ENCODE assay signal across 8 cellular contexts in the genomic region with DNA sequence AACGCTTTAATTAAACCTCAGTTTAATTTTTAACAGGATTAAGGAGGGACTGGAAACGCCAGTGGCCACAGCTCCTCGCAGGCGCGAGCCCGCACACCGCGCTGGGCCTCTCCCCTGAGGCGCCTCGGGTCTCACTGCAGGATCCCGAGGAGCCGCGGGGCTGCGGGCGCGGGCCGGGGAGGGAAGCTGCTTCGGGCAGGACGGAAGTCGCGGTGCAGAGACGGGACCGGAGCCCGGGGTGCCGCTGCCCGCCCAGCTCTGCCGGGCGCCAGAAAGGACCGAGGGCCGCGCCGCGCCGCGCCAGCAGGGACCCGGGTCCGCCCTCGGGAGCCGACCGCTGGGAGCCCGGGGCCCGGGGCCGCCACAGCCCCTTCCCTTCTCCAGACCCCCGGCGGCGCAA. TPM values are rescaled to one million over a fixed set of nuclear protein-coding genes. Genes with fewer than 3 reads are reported as not detected.
DNase-seq lines count a peak whose midpoint lies in the region; ATAC-seq and TF ChIP-seq lines count a peak whose summit lies in the region.
"Not testable (repeated sequence)": the region's sequence is repeated elsewhere in the genome, so short reads cannot be mapped to it uniquely, and the experiment has no call there.

No MANE protein-coding gene starts in this region.

- not testable (repeated sequence) for BruUV-seq in HCT116 (replicated peaks; lab: Mats Ljungman, UMichigan)

- peaks cover 0 to 13% of the 10 kb centered on the region in 2 experiments; a peak in 2 of 4 replicates for H3K36me3 ChIP-seq in HCT116 (ENCODE audit: control insufficient read depth in 1 of 2, insufficient read depth in 2 of 2, low read length in 2 of 2)
- not testable (repeated sequence) for H3K36me3 ChIP-seq in thoracic aorta

- peaks cover 30% of the 10 kb centered on the region for H3K4me1 Mint-ChIP-seq in activated T-cell treated with anti-CD3 and anti-CD28 coated beads, Interleukin-2, amount 50 U/mL, for 72 hours (ENCODE audit: low read depth)

- POLR2A ChIA-PET in HCT116 (lab: Charles Lee), result not testable (repeated sequence)

- H4K20me1 ChIP-seq in HCT116 (ENCODE audit: insufficient read depth), result not testable (repeated sequence)

- TF ChIP-seq POLR2A in HCT116 (IDR thresholded peaks at IDR 0.05; ENCODE audit: borderline replicate concordance, extremely low read depth, insufficient read depth, insufficient read length), result not testable (repeated sequence)

- CTCF ChIA-PET in HCT116 (lab: Charles Lee), result not testable (repeated sequence)

- not testable (repeated sequence) for H3K9me3 ChIP-seq in HCT116 (ENCODE audit: control insufficient read depth in 1 of 2, insufficient read depth in 1 of 2, low read depth in 1 of 2, low read length in 2 of 2); thoracic aorta

- H3K9me3 Mint-ChIP-seq in activated T-cell treated with anti-CD3 and anti-CD28 coated beads, Interleukin-2, amount 50 U/mL, for 72 hours, result peaks cover 3 to 12% of the 10 kb centered on the region in 2 donors

- TF ChIP-seq RAD21 in HCT116 (IDR thresholded peaks at IDR 0.05; ENCODE audit: low read depth), result not testable (repeated sequence)

- H3K79me2 ChIP-seq in HCT116 (ENCODE audit: insufficient read depth, low read length), result peaks cover 29% of the 10 kb centered on the region

- intact Hi-C loops in HCT116 (cut with micrococcal nuclease), result not testable (repeated sequence)

- H3K36me3 Mint-ChIP-seq in activated T-cell treated with anti-CD3 and anti-CD28 coated beads, Interleukin-2, amount 50 U/mL, for 72 hours (ENCODE audit: insufficient read depth in 2 of 2), result peaks cover 12 to 24% of the 10 kb centered on the region in 2 donors

- peak; percentile 35 for ATAC-seq in GM18517 (IDR thresholded peaks at IDR 0.05; ENCODE audit: unreplicated experiment)
- ATAC-seq in GM19452 (IDR thresholded peaks at IDR 0.05; ENCODE audit: unreplicated experiment), result peak; percentile 49
- peak; percentile 72 for ATAC-seq in HCT116
- ATAC-seq in HG03060 (IDR thresholded peaks at IDR 0.05; ENCODE audit: low read depth, unreplicated experiment), result peak; percentile 3
- peak; percentile 43 for ATAC-seq in HG03521 (IDR thresholded peaks at IDR 0.05; ENCODE audit: unreplicated experiment)
- ATAC-seq in activated T-cell treated with anti-CD3 and anti-CD28 coated beads, Interleukin-2, amount 50 U/mL, for 72 hours (replicated peaks in 1 of 2), result peak; percentile 72 to 76
- ATAC-seq in left lobe of liver, result peak; percentile 77
- peak; percentile 66 for ATAC-seq in thoracic aorta (ENCODE audit: insufficient number of reproducible peaks, low FRiP score, low read depth)

- not testable (repeated sequence) for H3K4me3 ChIP-seq in HCT116 (replicated peaks in 1 of 2; ENCODE audit: low read depth in 1 of 2, low read length in 2 of 2); thoracic aorta

- not testable (repeated sequence) for H3K9me2 ChIP-seq in HCT116 (ENCODE audit: insufficient read depth)

- H3K27ac Mint-ChIP-seq in activated T-cell treated with anti-CD3 and anti-CD28 coated beads, Interleukin-2, amount 50 U/mL, for 72 hours, result not testable (repeated sequence)

- H2AFZ ChIP-seq in HCT116 (ENCODE audit: low read depth, low read length, poor library complexity, severe bottlenecking), result not testable (repeated sequence)

- not testable (repeated sequence) for H3K27me3 Mint-ChIP-seq in activated T-cell treated with anti-CD3 and anti-CD28 coated beads, Interleukin-2, amount 50 U/mL, for 72 hours (ENCODE audit: low read depth)

- RAD21 ChIA-PET in HCT116 (lab: Charles Lee; ENCODE audit: low non-redundant PET in 1 of 2, low total read pairs in 2 of 2, uncharacterized antibody in 2 of 2, unreplicated experiment in 2 of 2), result not testable (repeated sequence)

- not testable (repeated sequence) for H3K27ac ChIP-seq in HCT116 (ENCODE audit: low read depth, low read length); thoracic aorta

- not testable (repeated sequence) for H3K9ac ChIP-seq in HCT116 (ENCODE audit: low read length)

- not testable (repeated sequence) for H3K27me3 ChIP-seq in HCT116 (ENCODE audit: insufficient read depth, low read length); thoracic aorta (replicated peaks; ENCODE audit: insufficient read depth)

- TF ChIP-seq CTCF in HCT116 (IDR thresholded peaks at IDR 0.05 in 2 of 3, conservative IDR thresholded peaks at IDR 0.05 in 1 of 3; ENCODE audit: borderline replicate concordance in 1 of 3, insufficient read depth in 1 of 3, low read depth in 2 of 3, low read length in 2 of 3); thoracic aorta (IDR thresholded peaks at IDR 0.05): not testable (repeated sequence)

- H3K4me2 ChIP-seq in HCT116 (ENCODE audit: low read length), result not testable (repeated sequence)

- DNase-seq in HCT116 (ENCODE audit: low read depth, low spot score); activated T-cell treated with anti-CD3 and anti-CD28 coated beads, Interleukin-2, amount 50 U/mL, for 72 hours; left lobe of liver (ENCODE audit: low spot score); thoracic aorta (ENCODE audit: low spot score): not testable (repeated sequence)

- not testable (repeated sequence) for H3K4me1 ChIP-seq in HCT116 (ENCODE audit: control insufficient read depth in 1 of 2, insufficient read depth in 2 of 2, low read length in 2 of 2); thoracic aorta (ENCODE audit: control insufficient read depth in 1 of 2, low read depth in 2 of 2)

- H3K4me3 Mint-ChIP-seq in activated T-cell treated with anti-CD3 and anti-CD28 coated beads, Interleukin-2, amount 50 U/mL, for 72 hours, result not testable (repeated sequence)

RNA-seq across cellular contexts. Expression of a gene that starts 0.4 kb away (rescaled TPM):
- total RNA-seq in HCT116 (2021; ENCODE audit: unreplicated experiment), result 16.3 TPM
- polyA plus RNA-seq in HCT116 (2012), result 1.6 and 3.1 TPM in 2 replicates
- 10 to 100 TPM; 12.9 to 13.0 TPM for total RNA-seq in activated T-cell treated with anti-CD3 and anti-CD28 coated beads, Interleukin-2, amount 50 U/mL, for 72 hours
- 5.3 TPM for total RNA-seq in left lobe of liver
- total RNA-seq in thoracic aorta, result 10 to 100 TPM; 19.9 to 28.9 TPM

Comparison
In these comparisons a context has a peak if more than half of its experiments do, and no peak if none do; other contexts are left out.
1. ATAC-seq: peak in every context shown above with its lines; median percentile 77 in left lobe of liver; 74 in activated T-cell treated with anti-CD3 and anti-CD28 coated beads, Interleukin-2, amount 50 U/mL, for 72 hours; 72 in HCT116; 66 in thoracic aorta; 49 in GM19452; 43 in HG03521; 35 in GM18517; 3 in HG03060.